In the genomic region with DNA sequence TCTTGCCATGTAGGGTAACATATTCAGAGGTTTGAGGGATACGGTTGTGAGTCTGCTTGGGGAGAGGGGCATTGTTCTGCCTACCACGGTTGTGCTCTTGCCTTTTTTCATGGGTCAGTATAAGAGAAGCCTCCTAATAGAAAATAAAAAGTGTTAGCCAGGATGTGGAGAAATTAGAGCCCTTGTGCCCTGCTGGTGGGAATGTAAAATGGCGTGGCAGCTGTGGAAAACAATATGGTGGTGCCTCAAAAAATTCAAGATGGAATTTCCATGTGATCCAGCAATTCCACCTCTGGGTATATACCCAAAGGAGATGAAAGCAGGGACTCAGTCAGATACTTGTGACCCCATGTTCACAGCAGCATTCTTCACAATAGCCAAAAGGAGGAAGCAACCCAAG, we compare ENCODE assay signal across 28 cellular contexts. TPM values are rescaled to one million over a fixed set of nuclear protein-coding genes. Genes with fewer than 3 reads are reported as not detected.
DNase-seq lines count a peak whose midpoint lies in the region; TF ChIP-seq lines count a peak whose summit lies in the region.
"Had no signal": no experiment of that assay in that cellular context is flagged by ENCODE, and none has a peak within 500 bp of the region (broad histone marks: within the 10 kb centered on the region; RNA-seq: fewer than 3 reads in every experiment).

No MANE protein-coding gene starts in this region.

- H3K27me3 ChIP-seq in neural progenitor cell (no peaks in the 10 kb centered on the region), ovary (no peaks in the 10 kb centered on the region), stomach (no peaks in the 10 kb centered on the region)
- H3K27me3 ChIP-seq: gastrocnemius medialis, right atrium auricular region, SJCRH30 had no signal

- H3K4me1 ChIP-seq in neural progenitor cell (peaks cover under 1% of the 10 kb centered on the region), ovary (ENCODE audit: insufficient read depth) (peaks cover 2% of the 10 kb centered on the region), stomach (peaks cover 0 to 13% (median 5%) of the 10 kb centered on the region in 4 donors)
- H3K4me1 ChIP-seq: gastrocnemius medialis, right atrium auricular region had no signal

- in situ Hi-C loops in SK-MEL-5 (cut with HindIII; ENCODE audit: low pct_unique_long_range_greater_than_20kb, low sequenced_read_pairs): no loop called here

- H3K4me3 Mint-ChIP-seq in neural progenitor cell: no peak overlapping the region
- H3K4me3 Mint-ChIP-seq: activated CD4-positive, alpha-beta T cell treated with anti-CD3 and anti-CD28 coated beads, Interleukin-2, amount 10 ng/mL, durations not matched to agents 7 days and 5 days; brain; T-helper 1 cell treated with Interleukin-12 subunit alpha and Interleukin-12 subunit beta and Interleukin-4 antibody, amounts not matched to agents 30 μg/mL and 1 μg/mL, for 36 hours had no signal

- TF ChIP-seq POLR2A in ovary (IDR thresholded peaks at IDR 0.05): no peak
- no peak for TF ChIP-seq POLR2A in stomach (IDR thresholded peaks at IDR 0.05)

- H3K27ac ChIP-seq in neural progenitor cell (no peak overlapping the region), ovary (no peak overlapping the region), stomach (no peak overlapping the region)
- H3K27ac ChIP-seq: C4-2B, coronary artery, gastrocnemius medialis, HL-60, right atrium auricular region, SJCRH30 had no signal

- no peaks in the 10 kb centered on the region for H3K9me3 ChIP-seq in neural progenitor cell (ENCODE audit: low read depth)
- no peaks in the 10 kb centered on the region for H3K9me3 ChIP-seq in ovary
- H3K9me3 ChIP-seq in stomach: no peaks in the 10 kb centered on the region
- H3K9me3 ChIP-seq: gastrocnemius medialis, right atrium auricular region had no signal

- H2AFZ ChIP-seq in neural progenitor cell (replicated peaks): no peak overlapping the region

- no peaks in the 10 kb centered on the region for H3K27me3 Mint-ChIP-seq in neural progenitor cell (ENCODE audit: insufficient read depth, low read depth)

- DNase-seq in AG10803 (ENCODE audit: low read depth) (no peak), SK-MEL-5 (ENCODE audit: low read depth, low spot score) (peak; percentile 35), fibroblast of mammary gland (ENCODE audit: low read depth) (no peak), neural progenitor cell (ENCODE audit: low spot score) (no peak), ovary (no peak), stomach (no peak)
- DNase-seq in stimulated activated CD4-positive, alpha-beta T cell treated with anti-CD3 and anti-CD28 coated beads, Interleukin-15, amount 100 ng/mL, for 24 hours: no peak
- no peak for DNase-seq in activated CD4-positive, alpha-beta T cell treated with anti-CD3 and anti-CD28 coated beads for 4 hours
- DNase-seq: activated CD4-positive, alpha-beta T cell treated with anti-CD3 and anti-CD28 coated beads, Interleukin-2, amount 10 ng/mL, durations not matched to agents 7 days and 5 days; EL; gastrocnemius medialis; GOT3; NCI-H1092 treated with DMSO at 0.1 percent for 48 hours; NCI-H1930; NCI-H2227 treated with DMSO at 0.1 percent for 48 hours; NCI-H82; nucleus accumbens; SJCRH30; stimulated activated CD8-positive, alpha-beta memory T cell treated with anti-CD3 and anti-CD28 coated beads, Interleukin-4, amount 100 ng/mL, for 48 hours had no signal

- H3F3A ChIP-seq in neural progenitor cell (ENCODE audit: low read depth): peaks cover under 1% of the 10 kb centered on the region

- WGBS in ovary, 3 donors: 88 to 97% (median 90%) methylated on average over 3 of the region's 3 CpGs
- 87 to 97% (median 94%) methylated on average over 3 of the region's 3 CpGs for WGBS in stomach, 5 donors

- H3K4me3 ChIP-seq in AG10803 (ENCODE audit: low read length) (no peak overlapping the region), fibroblast of mammary gland (ENCODE audit: control insufficient read depth, low read depth, low read length) (no peak overlapping the region), neural progenitor cell (no peak overlapping the region), ovary (no peak overlapping the region), stomach (no peak overlapping the region)
- H3K4me3 ChIP-seq: coronary artery, gastrocnemius medialis, lung, right atrium auricular region, SJCRH30 had no signal

- no peak overlapping the region for H3K9ac ChIP-seq in neural progenitor cell

- H3K9me3 Mint-ChIP-seq in neural progenitor cell: no peaks in the 10 kb centered on the region
- H3K9me3 Mint-ChIP-seq: activated CD4-positive, alpha-beta T cell treated with anti-CD3 and anti-CD28 coated beads, Interleukin-2, amount 10 ng/mL, durations not matched to agents 7 days and 5 days; activated T-helper 2 cell treated with anti-CD3 and anti-CD28 coated beads, Interferon-gamma antibody, Interleukin-2, Interleukin-4, amounts not matched to agents 10 μg/mL and 5 μg/mL and 100 μg/mL, durations not matched to agents 14 hours and 24 hours and 36 hours; T-helper 1 cell treated with Interleukin-12 subunit alpha and Interleukin-12 subunit beta and Interleukin-4 antibody, amounts not matched to agents 30 μg/mL and 1 μg/mL, for 36 hours had no signal

- H3K27ac Mint-ChIP-seq in neural progenitor cell: no peak overlapping the region
- H3K27ac Mint-ChIP-seq: activated CD4-positive, alpha-beta T cell treated with anti-CD3 and anti-CD28 coated beads, Interleukin-2, amount 10 ng/mL, durations not matched to agents 7 days and 5 days; activated T-helper 2 cell treated with anti-CD3 and anti-CD28 coated beads, Interferon-gamma antibody, Interleukin-2, Interleukin-4, amounts not matched to agents 10 μg/mL and 5 μg/mL and 100 μg/mL, durations not matched to agents 14 hours and 24 hours and 36 hours; T-helper 1 cell treated with Interleukin-12 subunit alpha and Interleukin-12 subunit beta and Interleukin-4 antibody, amounts not matched to agents 30 μg/mL and 1 μg/mL, for 36 hours had no signal

- H3K36me3 ChIP-seq in neural progenitor cell (no peaks in the 10 kb centered on the region), ovary (no peaks in the 10 kb centered on the region), stomach (no peaks in the 10 kb centered on the region)
- H3K36me3 ChIP-seq: gastrocnemius medialis, right atrium auricular region, SJCRH30 had no signal

- H3K4me1 Mint-ChIP-seq in neural progenitor cell: peaks cover 22% of the 10 kb centered on the region
- H3K4me1 Mint-ChIP-seq: activated CD4-positive, alpha-beta T cell treated with anti-CD3 and anti-CD28 coated beads, Interleukin-2, amount 10 ng/mL, durations not matched to agents 7 days and 5 days had no signal

- no peak overlapping the region for H3K4me2 ChIP-seq in neural progenitor cell

- TF ChIP-seq EP300 in ovary (IDR thresholded peaks at IDR 0.05) (no peak), stomach (IDR thresholded peaks at IDR 0.05) (no peak)

- H3K36me3 Mint-ChIP-seq in neural progenitor cell: no peaks in the 10 kb centered on the region
- H3K36me3 Mint-ChIP-seq: brain had no signal

- peak; percentile 22 for TF ChIP-seq CTCF in AG10803 (conservative IDR thresholded peaks at IDR 0.05; ENCODE audit: low read length)
- TF ChIP-seq CTCF in fibroblast of mammary gland (conservative IDR thresholded peaks at IDR 0.05; ENCODE audit: control insufficient read depth, insufficient read depth, low read depth, low read length): peak; percentile 29
- peak; percentile 22 for TF ChIP-seq CTCF in neural progenitor cell (IDR thresholded peaks at IDR 0.05)
- TF ChIP-seq CTCF in ovary (IDR thresholded peaks at IDR 0.05): no peak
- no peak for TF ChIP-seq CTCF in stomach (IDR thresholded peaks at IDR 0.05)

- H3K79me2 ChIP-seq in neural progenitor cell (ENCODE audit: low read depth): no peaks in the 10 kb centered on the region

- intact Hi-C loops in ovary (cut with DNase I) (no loop called here), stomach (cut with DNase I; ENCODE audit: low total_unique reads) (no loop called here)

- no peaks in the 10 kb centered on the region for H4K20me1 ChIP-seq in neural progenitor cell (ENCODE audit: low read depth)

RNA-seq across cellular contexts. Expression of gene LRRC75A, which starts 14.2 kb away (rescaled TPM):
- total RNA-seq in SK-MEL-5 (2014; rRNA removed; shearing (Covaris generic)): 5.1 and 5.3 TPM in 2 replicates
- polyA plus RNA-seq in SK-MEL-5 (2015; cell fraction: cytosol; rRNA removed): 3.1 and 6.2 TPM in 2 replicates
- polyA plus RNA-seq in SK-MEL-5 (2015; cell fraction: nucleus; rRNA removed): 5.9 and 7.4 TPM in 2 replicates
- total RNA-seq in neural progenitor cell (ENCODE audit: low replicate concordance) (4.0 and 7.2 TPM in 2 replicates), ovary (1 to 10 TPM; 1.0 to 8.1 (median 4.1) TPM), stomach (100 to 1,000 TPM in 1 of 5 donors, 10 to 100 TPM in 2, 1 to 10 TPM in 2; 1.1 to 306 (median 14.5) TPM)
- polyA plus RNA-seq in ovary (10 to 100 TPM in 1 of 2 donors, 1 to 10 TPM in 1; 2.2 to 12.5 TPM), stomach (1 to 10 TPM; 2.6 to 4.0 (median 3.4) TPM)
- total RNA-seq: HepG2 had no signal

Comparison
In these comparisons a context has a peak if more than half of its experiments do, and no peak if none do; other contexts are left out.
1. CTCF ChIP-seq: peak in AG10803 (single experiment), fibroblast of mammary gland (single experiment) and neural progenitor cell (single experiment); none in ovary (0 of 3) and stomach (0 of 7).